Comparison of ENCODE assay signal across 1 cellular context in the genomic region with DNA sequence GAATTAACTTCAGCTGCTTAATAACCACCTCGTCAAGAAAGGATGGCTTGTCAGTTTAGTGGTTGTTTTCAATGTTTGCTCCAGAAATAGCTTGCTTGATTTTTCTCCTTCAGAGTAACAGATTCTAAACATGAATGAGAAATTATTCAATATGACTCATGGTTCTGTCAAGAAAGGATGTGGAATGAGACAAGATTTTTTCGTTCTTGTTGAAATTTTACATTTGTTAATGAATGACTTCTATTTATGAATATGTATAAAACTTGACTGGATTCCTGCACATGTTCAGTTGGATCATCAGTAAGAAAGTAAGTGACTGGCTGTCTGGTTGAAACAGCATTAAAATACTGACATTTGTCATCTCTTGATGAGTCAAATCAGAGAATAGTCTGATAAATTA.
TF ChIP-seq lines count a peak whose summit lies in the region.

No MANE protein-coding gene starts in this region.

TF ChIP-seq in endothelial cell of umbilical vein, 7 proteins besides CTCF, POLR2A, EP300 and RAD21:
- peak; percentile 59 for TF ChIP-seq FOS (IDR thresholded peaks at IDR 0.05; ENCODE audit: borderline replicate concordance, insufficient read depth, low read length)
- no peak for TF ChIP-seq POLR2AphosphoS5 (IDR thresholded peaks at IDR 0.05; ENCODE audit: insufficient read depth, low read depth, low read length)
